7 cellular contexts compared by ENCODE assay signal in genomic region chr2:23385351-23385747, GRCh38. TPM values are rescaled to one million over a fixed set of nuclear protein-coding genes. Genes with fewer than 3 reads are reported as not detected.
DNase-seq lines count a peak whose midpoint lies in the region; ATAC-seq and TF ChIP-seq lines count a peak whose summit lies in the region.

No MANE protein-coding gene starts in this region.

- 1% methylated on average over 27 to 52 of the region's 52 CpGs for WGBS in heart left ventricle, 4 donors
- WGBS in psoas muscle, 3 donors: 0 to 1% (median 1%) methylated on average over 13 to 50 of the region's 52 CpGs

- H3K4me1 Mint-ChIP-seq in activated T-helper 17 cell treated with anti-CD3 and anti-CD28 coated beads, Interleukin-2, amount 50 U/mL, for 72 hours: peaks cover 21% of the 10 kb centered on the region

- H3K4me1 ChIP-seq in HUES6 (ENCODE audit: control insufficient read depth, insufficient read depth, low read length) (peaks cover 9% of the 10 kb centered on the region; the same call in 1 of the 2 replicates), heart left ventricle (peaks cover 0 to 33% (median 11%) of the 10 kb centered on the region in 12 donors), psoas muscle (peaks cover 27% of the 10 kb centered on the region)

- intact Hi-C loops in heart left ventricle (cut with DNase I) (loop anchor here in 1 of 10 donors (10.0 kb wide), 1 partner anchor 369 kb away; no protein-coding TSS in a partner anchor), psoas muscle (cut with DNase I) (no loop called here)

- no peak overlapping the region for H3K27ac Mint-ChIP-seq in activated T-helper 17 cell treated with anti-CD3 and anti-CD28 coated beads, Interleukin-2, amount 50 U/mL, for 72 hours

- H3K27ac ChIP-seq in HUES6 (ENCODE audit: low read depth, low read length): no peak overlapping the region
- H3K27ac ChIP-seq in heart left ventricle: peak overlapping the region in 7 of 12 donors; percentile 23 to 92 (median 61)
- H3K27ac ChIP-seq in psoas muscle: peak overlapping the region; percentile 47

- peaks cover 6% of the 10 kb centered on the region for H3K36me3 Mint-ChIP-seq in activated T-helper 17 cell treated with anti-CD3 and anti-CD28 coated beads, Interleukin-2, amount 50 U/mL, for 72 hours (ENCODE audit: low read depth)

- no peak for TF ChIP-seq POLR2A in heart left ventricle (IDR thresholded peaks at IDR 0.05)

- H3K27me3 ChIP-seq in HUES6 (ENCODE audit: control insufficient read depth, insufficient read depth, low read length) (peaks cover 88% of the 10 kb centered on the region), heart left ventricle (peaks cover 0 to 60% (median 28%) of the 10 kb centered on the region in 9 donors), psoas muscle (ENCODE audit: insufficient read depth in 3 of 3, low read length in 2 of 3) (peaks cover 0 to 37% (median 3%) of the 10 kb centered on the region in 3 donors)

- DNase-seq in heart left ventricle (peak in 4 of 5 donors; percentile 31 to 71 (median 34)), psoas muscle (peak; percentile 37 to 69), NCI-H774 (lab: John Stamatoyannopoulos, UW) (no peak)

- no peaks in the 10 kb centered on the region for H3K9me3 Mint-ChIP-seq in activated T-helper 17 cell treated with anti-CD3 and anti-CD28 coated beads, Interleukin-2, amount 50 U/mL, for 72 hours

- ATAC-seq in GM21529 (IDR thresholded peaks at IDR 0.05; ENCODE audit: unreplicated experiment): peak; percentile 29
- ATAC-seq in activated T-helper 17 cell treated with anti-CD3 and anti-CD28 coated beads, Interleukin-2, amount 50 U/mL, for 72 hours (replicated peaks): peak; percentile 43
- ATAC-seq in heart left ventricle: peak in 2 of 4 donors; percentile 28 to 32
- ATAC-seq in psoas muscle: peak; percentile 4 to 22 (median 14)

- no peak for TF ChIP-seq CTCF in GM12875 (IDR thresholded peaks at IDR 0.05; ENCODE audit: borderline replicate concordance, insufficient read depth, low read depth, low read length)
- TF ChIP-seq CTCF in heart left ventricle (IDR thresholded peaks at IDR 0.05): no peak
- no peak for TF ChIP-seq CTCF in psoas muscle (IDR thresholded peaks at IDR 0.05)

- H3K4me3 Mint-ChIP-seq in activated T-helper 17 cell treated with anti-CD3 and anti-CD28 coated beads, Interleukin-2, amount 50 U/mL, for 72 hours: no peak overlapping the region

- no peak overlapping the region for H3K9ac ChIP-seq in HUES6 (ENCODE audit: low read length)

- H3K9me3 ChIP-seq in HUES6 (ENCODE audit: control insufficient read depth, insufficient read depth, low read depth, low read length) (no peaks in the 10 kb centered on the region), heart left ventricle (no peaks in the 10 kb centered on the region), psoas muscle (no peaks in the 10 kb centered on the region)

- peaks cover 63% of the 10 kb centered on the region for H3K27me3 Mint-ChIP-seq in activated T-helper 17 cell treated with anti-CD3 and anti-CD28 coated beads, Interleukin-2, amount 50 U/mL, for 72 hours

- H3K4me3 ChIP-seq in GM12875 (ENCODE audit: low read depth, low read length) (peak overlapping the region; percentile 82), HUES6 (ENCODE audit: low read depth, low read length) (peak overlapping the region; percentile 81), heart left ventricle (peak overlapping the region; percentile 48 to 80 (median 60)), psoas muscle (peak overlapping the region; percentile 76)

- no peaks in the 10 kb centered on the region for H3K36me3 ChIP-seq in HUES6 (ENCODE audit: control insufficient read depth, insufficient read depth, low read length)
- no peaks in the 10 kb centered on the region for H3K36me3 ChIP-seq in heart left ventricle
- H3K36me3 ChIP-seq in psoas muscle (ENCODE audit: insufficient read depth in 1 of 2, low read depth in 1 of 2): no peaks in the 10 kb centered on the region

RNA-seq across cellular contexts. Expression of gene KLHL29, which starts 0.4 kb away (rescaled TPM):
- total RNA-seq in activated T-helper 17 cell treated with anti-CD3 and anti-CD28 coated beads, Interleukin-2, amount 50 U/mL, for 72 hours: under 1 TPM; 0.26 to 0.56 TPM
- 1 to 10 TPM in 6 of 9 donors, under 1 TPM in 3; 0.74 to 2.7 (median 1.1) TPM for total RNA-seq in heart left ventricle
- 1 to 10 TPM; 1.1 to 1.4 TPM for polyA plus RNA-seq in heart left ventricle
- 10 to 100 TPM in 1 of 4 donors, 1 to 10 TPM in 3; 4.4 to 14.1 (median 7.7) TPM for total RNA-seq in psoas muscle
- 10 to 100 TPM in 1 of 3 donors, 1 to 10 TPM in 2; 4.7 to 13.3 (median 6.4) TPM for polyA plus RNA-seq in psoas muscle
